1 cellular context compared by ENCODE assay signal in the genomic region with DNA sequence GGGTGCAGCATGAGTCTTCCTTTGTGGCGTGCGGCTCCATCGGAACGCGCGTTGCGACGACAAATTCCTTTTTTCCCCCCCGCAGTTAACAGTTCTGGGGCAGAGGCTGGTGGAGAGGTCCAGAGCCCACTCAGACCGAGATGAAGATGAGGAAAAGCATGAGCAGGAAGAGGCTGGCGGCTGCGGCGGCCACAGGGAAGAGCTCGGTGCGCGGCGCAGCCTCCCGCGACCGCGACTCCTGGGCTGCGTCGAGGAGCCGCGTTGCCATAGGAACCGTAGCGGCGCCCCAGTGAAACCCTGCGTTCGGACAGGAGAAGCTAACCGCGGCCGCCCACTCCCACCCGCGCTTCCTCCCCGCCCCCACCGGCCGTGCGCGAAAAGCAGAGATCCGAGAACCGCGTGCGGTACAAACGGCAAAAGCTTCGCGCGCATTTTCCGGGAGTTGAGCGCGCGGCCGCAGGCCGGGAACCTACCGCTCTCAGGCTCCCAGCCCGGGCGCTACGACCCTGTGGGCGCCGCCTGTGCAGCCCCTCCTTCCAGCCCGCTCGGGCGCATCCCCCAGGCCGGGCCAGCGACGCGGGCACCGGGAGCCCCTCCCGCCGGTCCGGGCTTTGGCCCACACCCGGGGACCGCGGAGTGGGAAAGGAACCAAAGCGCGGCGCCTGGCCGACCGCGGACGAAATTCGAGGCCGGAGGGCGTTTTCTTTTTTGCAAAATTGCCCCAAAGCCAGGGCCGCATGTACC.
TF ChIP-seq lines count a peak whose summit lies in the region.

No MANE protein-coding gene starts in this region.

TF ChIP-seq in HEK293, 187 proteins besides CTCF, POLR2A, EP300 and RAD21 (continued from another document and continues in another):
- TF ChIP-seq, protein P1, sequence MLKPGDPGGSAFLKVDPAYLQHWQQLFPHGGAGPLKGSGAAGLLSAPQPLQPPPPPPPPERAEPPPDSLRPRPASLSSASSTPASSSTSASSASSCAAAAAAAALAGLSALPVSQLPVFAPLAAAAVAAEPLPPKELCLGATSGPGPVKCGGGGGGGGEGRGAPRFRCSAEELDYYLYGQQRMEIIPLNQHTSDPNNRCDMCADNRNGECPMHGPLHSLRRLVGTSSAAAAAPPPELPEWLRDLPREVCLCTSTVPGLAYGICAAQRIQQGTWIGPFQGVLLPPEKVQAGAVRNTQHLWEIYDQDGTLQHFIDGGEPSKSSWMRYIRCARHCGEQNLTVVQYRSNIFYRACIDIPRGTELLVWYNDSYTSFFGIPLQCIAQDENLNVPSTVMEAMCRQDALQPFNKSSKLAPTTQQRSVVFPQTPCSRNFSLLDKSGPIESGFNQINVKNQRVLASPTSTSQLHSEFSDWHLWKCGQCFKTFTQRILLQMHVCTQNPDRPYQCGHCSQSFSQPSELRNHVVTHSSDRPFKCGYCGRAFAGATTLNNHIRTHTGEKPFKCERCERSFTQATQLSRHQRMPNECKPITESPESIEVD (tag by site-specific recombination; IDR thresholded peaks at IDR 0.05), result no peak
- TF ChIP-seq ZNF561 (tag by site-specific recombination; IDR thresholded peaks at IDR 0.05; ENCODE audit: borderline replicate concordance), result no peak
- TF ChIP-seq WT1 (tag by site-specific recombination; IDR thresholded peaks at IDR 0.05), result no peak
- TF ChIP-seq ZNF530 (tag by site-specific recombination; IDR thresholded peaks at IDR 0.05; ENCODE audit: low read depth), result no peak
- no peak for TF ChIP-seq PRDM4 (tag by site-specific recombination; IDR thresholded peaks at IDR 0.05)
- TF ChIP-seq, protein P2, sequence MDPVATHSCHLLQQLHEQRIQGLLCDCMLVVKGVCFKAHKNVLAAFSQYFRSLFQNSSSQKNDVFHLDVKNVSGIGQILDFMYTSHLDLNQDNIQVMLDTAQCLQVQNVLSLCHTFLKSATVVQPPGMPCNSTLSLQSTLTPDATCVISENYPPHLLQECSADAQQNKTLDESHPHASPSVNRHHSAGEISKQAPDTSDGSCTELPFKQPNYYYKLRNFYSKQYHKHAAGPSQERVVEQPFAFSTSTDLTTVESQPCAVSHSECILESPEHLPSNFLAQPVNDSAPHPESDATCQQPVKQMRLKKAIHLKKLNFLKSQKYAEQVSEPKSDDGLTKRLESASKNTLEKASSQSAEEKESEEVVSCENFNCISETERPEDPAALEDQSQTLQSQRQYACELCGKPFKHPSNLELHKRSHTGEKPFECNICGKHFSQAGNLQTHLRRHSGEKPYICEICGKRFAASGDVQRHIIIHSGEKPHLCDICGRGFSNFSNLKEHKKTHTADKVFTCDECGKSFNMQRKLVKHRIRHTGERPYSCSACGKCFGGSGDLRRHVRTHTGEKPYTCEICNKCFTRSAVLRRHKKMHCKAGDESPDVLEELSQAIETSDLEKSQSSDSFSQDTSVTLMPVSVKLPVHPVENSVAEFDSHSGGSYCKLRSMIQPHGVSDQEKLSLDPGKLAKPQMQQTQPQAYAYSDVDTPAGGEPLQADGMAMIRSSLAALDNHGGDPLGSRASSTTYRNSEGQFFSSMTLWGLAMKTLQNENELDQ (tag by site-specific recombination; IDR thresholded peaks at IDR 0.05; ENCODE audit: low read depth), result no peak
- no peak for TF ChIP-seq PRDM1 (tag by site-specific recombination; IDR thresholded peaks at IDR 0.05)
- TF ChIP-seq ZBTB7A (tag by site-specific recombination; IDR thresholded peaks at IDR 0.05; ENCODE audit: low read depth), result no peak
- TF ChIP-seq ZFP69B (tag by site-specific recombination; IDR thresholded peaks at IDR 0.05), result no peak
- TF ChIP-seq ZNF148 (tag by site-specific recombination; IDR thresholded peaks at IDR 0.05; ENCODE audit: borderline replicate concordance), result no peak
- TF ChIP-seq ZNF610 (tag by site-specific recombination; IDR thresholded peaks at IDR 0.05; ENCODE audit: borderline replicate concordance), result no peak
- peak; percentile 67; the same call in 1 of the 2 replicates for TF ChIP-seq ZNF600 (tag by site-specific recombination; IDR thresholded peaks at IDR 0.05)
- no peak for TF ChIP-seq KLF17 (tag by site-specific recombination; IDR thresholded peaks at IDR 0.05)
- no peak for TF ChIP-seq ZNF211 (tag by site-specific recombination; IDR thresholded peaks at IDR 0.05; ENCODE audit: low read depth)
- TF ChIP-seq ZNF140 (tag by site-specific recombination; IDR thresholded peaks at IDR 0.05), result no peak
- TF ChIP-seq SP7 (tag by site-specific recombination; IDR thresholded peaks at IDR 0.05), result 0 out of 2 replicates have a peak, but pooled peaks have one; percentile 27
- no peak for TF ChIP-seq ZNF660 (tag by site-specific recombination; IDR thresholded peaks at IDR 0.05)
- no peak for TF ChIP-seq KLF10 (tag by site-specific recombination; IDR thresholded peaks at IDR 0.05)
- TF ChIP-seq, protein P3, sequence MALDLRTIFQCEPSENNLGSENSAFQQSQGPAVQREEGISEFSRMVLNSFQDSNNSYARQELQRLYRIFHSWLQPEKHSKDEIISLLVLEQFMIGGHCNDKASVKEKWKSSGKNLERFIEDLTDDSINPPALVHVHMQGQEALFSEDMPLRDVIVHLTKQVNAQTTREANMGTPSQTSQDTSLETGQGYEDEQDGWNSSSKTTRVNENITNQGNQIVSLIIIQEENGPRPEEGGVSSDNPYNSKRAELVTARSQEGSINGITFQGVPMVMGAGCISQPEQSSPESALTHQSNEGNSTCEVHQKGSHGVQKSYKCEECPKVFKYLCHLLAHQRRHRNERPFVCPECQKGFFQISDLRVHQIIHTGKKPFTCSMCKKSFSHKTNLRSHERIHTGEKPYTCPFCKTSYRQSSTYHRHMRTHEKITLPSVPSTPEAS (tag by site-specific recombination; IDR thresholded peaks at IDR 0.05), result no peak
- no peak for TF ChIP-seq ZEB2 (tag by site-specific recombination; IDR thresholded peaks at IDR 0.05)
- TF ChIP-seq ZNF350 (tag by site-specific recombination; IDR thresholded peaks at IDR 0.05), result no peak
- peak; percentile 28; the same call in 1 of the 2 replicates for TF ChIP-seq ZNF335 (tag by site-specific recombination; conservative IDR thresholded peaks at IDR 0.05)
- TF ChIP-seq OVOL3 (tag by site-specific recombination; IDR thresholded peaks at IDR 0.05), result no peak
- no peak for TF ChIP-seq ZNF670 (tag by site-specific recombination; IDR thresholded peaks at IDR 0.05; ENCODE audit: low read depth)
- TF ChIP-seq ZBTB20 (tag by site-specific recombination; IDR thresholded peaks at IDR 0.05), result no peak
- TF ChIP-seq ZNF555 (tag by site-specific recombination; conservative IDR thresholded peaks at IDR 0.05), result no peak
- no peak; the same call in 1 of the 2 replicates for TF ChIP-seq ZSCAN30 (tag by site-specific recombination; IDR thresholded peaks at IDR 0.05)
- TF ChIP-seq, protein P4, sequence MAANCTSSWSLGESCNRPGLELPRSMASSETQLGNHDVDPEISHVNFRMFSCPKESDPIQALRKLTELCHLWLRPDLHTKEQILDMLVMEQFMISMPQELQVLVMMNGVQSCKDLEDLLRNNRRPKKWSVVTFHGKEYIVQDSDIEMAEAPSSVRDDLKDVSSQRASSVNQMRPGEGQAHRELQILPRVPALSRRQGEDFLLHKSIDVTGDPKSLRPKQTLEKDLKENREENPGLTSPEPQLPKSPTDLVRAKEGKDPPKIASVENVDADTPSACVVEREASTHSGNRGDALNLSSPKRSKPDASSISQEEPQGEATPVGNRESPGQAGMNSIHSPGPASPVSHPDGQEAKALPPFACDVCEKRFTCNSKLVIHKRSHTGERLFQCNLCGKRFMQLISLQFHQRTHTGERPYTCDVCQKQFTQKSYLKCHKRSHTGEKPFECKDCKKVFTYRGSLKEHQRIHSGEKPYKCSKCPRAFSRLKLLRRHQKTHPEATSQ (tag by site-specific recombination; IDR thresholded peaks at IDR 0.05), result no peak
- no peak for TF ChIP-seq SETDB1 (IDR thresholded peaks at IDR 0.05; ENCODE audit: insufficient read length, low read length)
- TF ChIP-seq ZXDB (tag by site-specific recombination; IDR thresholded peaks at IDR 0.05), result 0 out of 2 replicates have a peak, but pooled peaks have one; percentile 20
- no peak for TF ChIP-seq SP3 (tag by site-specific recombination; IDR thresholded peaks at IDR 0.05)
- TF ChIP-seq ZNF394 (tag by site-specific recombination; IDR thresholded peaks at IDR 0.05; ENCODE audit: borderline replicate concordance), result no peak
- TF ChIP-seq ZBTB8A (tag by site-specific recombination; IDR thresholded peaks at IDR 0.05), result no peak
- no peak for TF ChIP-seq ZNF248 (tag by site-specific recombination; IDR thresholded peaks at IDR 0.05)
- TF ChIP-seq TRIM28 (IDR thresholded peaks at IDR 0.05; ENCODE audit: borderline replicate concordance, low read length), result no peak
- TF ChIP-seq ZNF548 (tag by site-specific recombination; IDR thresholded peaks at IDR 0.05), result no peak
- TF ChIP-seq KLF9 (tag by site-specific recombination; IDR thresholded peaks at IDR 0.05; ENCODE audit: low read depth), result no peak
- TF ChIP-seq ZNF302 (tag by site-specific recombination; IDR thresholded peaks at IDR 0.05; ENCODE audit: low read depth), result no peak
- no peak for TF ChIP-seq ZNF184 (tag by site-specific recombination; IDR thresholded peaks at IDR 0.05)
- TF ChIP-seq, protein P5, sequence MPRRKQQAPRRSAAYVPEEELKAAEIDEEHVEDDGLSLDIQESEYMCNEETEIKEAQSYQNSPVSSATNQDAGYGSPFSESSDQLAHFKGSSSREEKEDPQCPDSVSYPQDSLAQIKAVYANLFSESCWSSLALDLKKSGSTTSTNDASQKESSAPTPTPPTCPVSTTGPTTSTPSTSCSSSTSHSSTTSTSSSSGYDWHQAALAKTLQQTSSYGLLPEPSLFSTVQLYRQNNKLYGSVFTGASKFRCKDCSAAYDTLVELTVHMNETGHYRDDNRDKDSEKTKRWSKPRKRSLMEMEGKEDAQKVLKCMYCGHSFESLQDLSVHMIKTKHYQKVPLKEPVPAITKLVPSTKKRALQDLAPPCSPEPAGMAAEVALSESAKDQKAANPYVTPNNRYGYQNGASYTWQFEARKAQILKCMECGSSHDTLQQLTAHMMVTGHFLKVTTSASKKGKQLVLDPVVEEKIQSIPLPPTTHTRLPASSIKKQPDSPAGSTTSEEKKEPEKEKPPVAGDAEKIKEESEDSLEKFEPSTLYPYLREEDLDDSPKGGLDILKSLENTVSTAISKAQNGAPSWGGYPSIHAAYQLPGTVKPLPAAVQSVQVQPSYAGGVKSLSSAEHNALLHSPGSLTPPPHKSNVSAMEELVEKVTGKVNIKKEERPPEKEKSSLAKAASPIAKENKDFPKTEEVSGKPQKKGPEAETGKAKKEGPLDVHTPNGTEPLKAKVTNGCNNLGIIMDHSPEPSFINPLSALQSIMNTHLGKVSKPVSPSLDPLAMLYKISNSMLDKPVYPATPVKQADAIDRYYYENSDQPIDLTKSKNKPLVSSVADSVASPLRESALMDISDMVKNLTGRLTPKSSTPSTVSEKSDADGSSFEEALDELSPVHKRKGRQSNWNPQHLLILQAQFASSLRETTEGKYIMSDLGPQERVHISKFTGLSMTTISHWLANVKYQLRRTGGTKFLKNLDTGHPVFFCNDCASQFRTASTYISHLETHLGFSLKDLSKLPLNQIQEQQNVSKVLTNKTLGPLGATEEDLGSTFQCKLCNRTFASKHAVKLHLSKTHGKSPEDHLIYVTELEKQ (tag by site-specific recombination; IDR thresholded peaks at IDR 0.05; ENCODE audit: borderline replicate concordance), result no peak
- TF ChIP-seq OSR2 (tag by site-specific recombination; IDR thresholded peaks at IDR 0.05), result no peak
- TF ChIP-seq, protein P6, sequence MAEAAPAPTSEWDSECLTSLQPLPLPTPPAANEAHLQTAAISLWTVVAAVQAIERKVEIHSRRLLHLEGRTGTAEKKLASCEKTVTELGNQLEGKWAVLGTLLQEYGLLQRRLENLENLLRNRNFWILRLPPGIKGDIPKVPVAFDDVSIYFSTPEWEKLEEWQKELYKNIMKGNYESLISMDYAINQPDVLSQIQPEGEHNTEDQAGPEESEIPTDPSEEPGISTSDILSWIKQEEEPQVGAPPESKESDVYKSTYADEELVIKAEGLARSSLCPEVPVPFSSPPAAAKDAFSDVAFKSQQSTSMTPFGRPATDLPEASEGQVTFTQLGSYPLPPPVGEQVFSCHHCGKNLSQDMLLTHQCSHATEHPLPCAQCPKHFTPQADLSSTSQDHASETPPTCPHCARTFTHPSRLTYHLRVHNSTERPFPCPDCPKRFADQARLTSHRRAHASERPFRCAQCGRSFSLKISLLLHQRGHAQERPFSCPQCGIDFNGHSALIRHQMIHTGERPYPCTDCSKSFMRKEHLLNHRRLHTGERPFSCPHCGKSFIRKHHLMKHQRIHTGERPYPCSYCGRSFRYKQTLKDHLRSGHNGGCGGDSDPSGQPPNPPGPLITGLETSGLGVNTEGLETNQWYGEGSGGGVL (tag by site-specific recombination; IDR thresholded peaks at IDR 0.05), result no peak
